ENCODE assay signal across 10 cellular contexts in genomic region chr3:142850395-142851023, GRCh38. TPM values are rescaled to one million over a fixed set of nuclear protein-coding genes. Genes with fewer than 3 reads are reported as not detected.
DNase-seq lines count a peak whose midpoint lies in the region; ATAC-seq, FAIRE-seq and TF ChIP-seq lines count a peak whose summit lies in the region.
"Had no signal": no experiment of that assay in that cellular context is flagged by ENCODE, and none has a peak within 500 bp of the region (broad histone marks: within the 10 kb centered on the region; RNA-seq: fewer than 3 reads in every experiment).

No MANE protein-coding gene starts in this region.

- peak overlapping the region; percentile 18 for H3K4me2 ChIP-seq in osteoblast (ENCODE audit: insufficient read depth, low read length)

- TF ChIP-seq CTCF in bronchial epithelial cell (IDR thresholded peaks at IDR 0.05; ENCODE audit: insufficient read depth, low read length, severe bottlenecking), result no peak
- TF ChIP-seq CTCF in osteoblast (IDR thresholded peaks at IDR 0.05; ENCODE audit: extremely low read depth, low read depth, low read length), result no peak
- TF ChIP-seq CTCF in sigmoid colon (IDR thresholded peaks at IDR 0.05), result no peak
- TF ChIP-seq CTCF in tibial nerve (IDR thresholded peaks at IDR 0.05), result no peak

- TF ChIP-seq POLR2A in sigmoid colon (IDR thresholded peaks at IDR 0.05) (no peak), tibial nerve (IDR thresholded peaks at IDR 0.05) (no peak)

- WGBS in sigmoid colon, 2 donors, result 65 to 72% methylated on average over 2 of the region's 2 CpGs
- 12 to 20% methylated on average over 2 of the region's 2 CpGs for WGBS in tibial nerve, 2 donors

- no peaks in the 10 kb centered on the region for H3K9me3 ChIP-seq in osteoblast (ENCODE audit: low read depth, low read length)
- H3K9me3 ChIP-seq in sigmoid colon, result no peaks in the 10 kb centered on the region
- no peaks in the 10 kb centered on the region for H3K9me3 ChIP-seq in tibial nerve
- H3K9me3 ChIP-seq: BE2C had no signal

- H3K79me2 ChIP-seq in osteoblast (ENCODE audit: insufficient read depth, low read length), result no peaks in the 10 kb centered on the region

- TF ChIP-seq EP300 in sigmoid colon (IDR thresholded peaks at IDR 0.05), result no peak
- no peak for TF ChIP-seq EP300 in tibial nerve (IDR thresholded peaks at IDR 0.05)

- no peak overlapping the region for H2AFZ ChIP-seq in osteoblast (ENCODE audit: low read length)

- H3K27me3 ChIP-seq in bronchial epithelial cell (ENCODE audit: control insufficient read depth, insufficient read depth, low read length) (peaks cover 2% of the 10 kb centered on the region), osteoblast (ENCODE audit: insufficient read depth, low read length) (no peaks in the 10 kb centered on the region), sigmoid colon (no peaks in the 10 kb centered on the region), tibial nerve (no peaks in the 10 kb centered on the region)
- H3K27me3 ChIP-seq: BE2C had no signal

- no peaks in the 10 kb centered on the region for H4K20me1 ChIP-seq in osteoblast (ENCODE audit: insufficient read depth, low read length)

- intact Hi-C loops in sigmoid colon (cut with DNase I), result no loop called here

- no peak overlapping the region for H3K4me3 ChIP-seq in bronchial epithelial cell (ENCODE audit: low read depth, low read length)
- H3K4me3 ChIP-seq in osteoblast (ENCODE audit: insufficient read depth, low read length), result no peak overlapping the region
- H3K4me3 ChIP-seq in sigmoid colon, result no peak overlapping the region
- H3K4me3 ChIP-seq in tibial nerve, result no peak overlapping the region

- DNase-seq in NCI-H2227 (lab: John Stamatoyannopoulos, UW; ENCODE audit: unreplicated experiment), result peak; percentile 3
- DNase-seq in NCI-H2227 treated with DMSO at 0.1 percent for 48 hours (lab: John Stamatoyannopoulos, UW), result no peak
- peak; percentile 94 for DNase-seq in NCI-H1694 (lab: John Stamatoyannopoulos, UW)
- peak; percentile 93 for DNase-seq in bronchial epithelial cell (ENCODE audit: low read depth)
- peak; percentile 87 for DNase-seq in osteoblast (ENCODE audit: insufficient read length, low spot score, missing footprints)
- no peak for DNase-seq in sigmoid colon
- no peak for DNase-seq in tibial nerve (ENCODE audit: low spot score in 2 of 2)
- DNase-seq: BE2C had no signal

- peaks cover 28% of the 10 kb centered on the region for H3K4me1 ChIP-seq in osteoblast (ENCODE audit: insufficient read depth, low read length)
- H3K4me1 ChIP-seq in sigmoid colon, result no peaks in the 10 kb centered on the region
- H3K4me1 ChIP-seq in tibial nerve, result peaks cover 0 to 11% (median 0%) of the 10 kb centered on the region in 4 donors

- FAIRE-seq in bronchial epithelial cell (lab: Jason Lieb, UNC), result peak; percentile 28
- FAIRE-seq: islet of Langerhans had no signal

- H3K36me3 ChIP-seq in bronchial epithelial cell (ENCODE audit: control insufficient read depth, insufficient read depth, low read length) (no peaks in the 10 kb centered on the region), osteoblast (ENCODE audit: insufficient read depth, low read length) (no peaks in the 10 kb centered on the region), sigmoid colon (no peaks in the 10 kb centered on the region), tibial nerve (no peaks in the 10 kb centered on the region)

- ATAC-seq in GM19455 (IDR thresholded peaks at IDR 0.05; ENCODE audit: unreplicated experiment), result no peak

- peak overlapping the region; percentile 9 for H3K27ac ChIP-seq in osteoblast (ENCODE audit: low read depth, low read length)
- no peak overlapping the region for H3K27ac ChIP-seq in sigmoid colon
- H3K27ac ChIP-seq in tibial nerve, result no peak overlapping the region

RNA-seq across cellular contexts. Expression of gene PCOLCE2, which starts 38.4 kb away (rescaled TPM):
- total RNA-seq in bronchial epithelial cell (0.38 and 1.1 TPM in 2 replicates), osteoblast (19.7 and 21.4 TPM in 2 replicates), sigmoid colon (10 to 100 TPM in 3 of 4 donors, 1 to 10 TPM in 1; 7.7 to 33.9 (median 21.2) TPM), tibial nerve (100 to 1,000 TPM in 1 of 4 donors, 10 to 100 TPM in 3; 38.5 to 105 (median 59.1) TPM)
- polyA plus RNA-seq in sigmoid colon, result 10 to 100 TPM in 1 of 3 donors, 1 to 10 TPM in 1, not detected in 1; 3.6 to 13.2 TPM

Comparison
In these comparisons a context has a peak if more than half of its experiments do, and no peak if none do; other contexts are left out.
1. DNase-seq: peak in NCI-H2227 (single experiment), NCI-H1694 (single experiment), bronchial epithelial cell (single experiment) and osteoblast (single experiment); none in NCI-H2227 treated with DMSO at 0.1 percent for 48 hours (single experiment), sigmoid colon (single experiment) and tibial nerve (0 of 2).